Comparison of ENCODE assay signal across 20 cellular contexts in the genomic region with DNA sequence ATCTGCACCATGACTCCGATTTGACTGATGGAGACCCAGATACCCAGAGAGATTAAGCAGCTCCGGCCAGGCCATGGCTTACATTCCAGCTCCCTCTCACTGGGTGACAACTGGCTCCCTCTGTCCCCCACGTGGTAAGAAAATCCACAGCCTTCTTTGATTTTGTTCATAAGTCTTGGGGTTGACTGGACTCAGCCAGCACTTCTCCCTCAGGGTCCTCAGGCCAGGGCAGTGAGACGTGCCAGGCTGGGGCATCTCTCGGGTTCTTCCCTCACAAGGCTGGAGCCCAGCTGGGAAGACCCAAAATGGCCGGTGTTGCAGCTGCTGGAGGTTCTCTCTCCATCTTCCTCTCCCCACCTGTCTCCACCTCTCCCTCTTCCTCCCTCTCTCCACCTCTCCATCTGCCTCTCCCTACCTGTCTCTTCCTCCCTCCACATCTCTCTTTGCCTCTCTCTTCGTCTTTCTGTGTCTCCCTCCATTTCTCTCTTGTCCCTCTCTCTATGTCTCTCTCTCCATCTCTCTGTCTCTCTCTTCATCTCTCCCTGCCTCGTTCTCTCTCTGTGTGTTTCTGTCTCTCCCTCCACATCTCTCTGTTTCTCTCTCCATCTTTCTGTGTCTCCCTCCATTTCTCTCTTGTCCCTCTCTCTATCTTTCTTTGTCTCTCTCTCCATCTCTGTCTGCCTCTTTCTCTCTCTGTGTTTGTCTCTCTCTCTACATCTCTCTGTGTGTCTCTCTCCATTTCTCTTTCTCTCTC.
DNase-seq lines count a peak whose midpoint lies in the region; ATAC-seq and TF ChIP-seq lines count a peak whose summit lies in the region.
"Had no signal": no experiment of that assay in that cellular context is flagged by ENCODE, and none has a peak within 500 bp of the region (broad histone marks: within the 10 kb centered on the region; RNA-seq: fewer than 3 reads in every experiment).

No MANE protein-coding gene starts in this region.

- WGBS in right cardiac atrium = 63% methylated on average over 8 of the region's 8 CpGs
- 65 to 66% methylated on average over 8 of the region's 8 CpGs for WGBS in heart right ventricle, 2 donors

- H3K9me3 Mint-ChIP-seq in osteocyte (ENCODE audit: unreplicated experiment) = no peaks in the 10 kb centered on the region

- H3K27me3 ChIP-seq in right cardiac atrium (ENCODE audit: control insufficient read depth, insufficient read depth) (no peaks in the 10 kb centered on the region), heart right ventricle (peaks cover 0 to 39% (median 5%) of the 10 kb centered on the region in 7 donors), ascending aorta (no peaks in the 10 kb centered on the region)
- H3K27me3 ChIP-seq: SJSA1 had no signal

- H3K9me3 ChIP-seq in right cardiac atrium (ENCODE audit: control insufficient read depth, low read length) (no peaks in the 10 kb centered on the region), heart right ventricle (peaks cover 0 to 5% (median 0%) of the 10 kb centered on the region in 11 donors), ascending aorta (no peaks in the 10 kb centered on the region)
- H3K9me3 ChIP-seq: SJSA1 had no signal

- DNase-seq in right cardiac atrium (no peak), heart right ventricle (no peak), ascending aorta (ENCODE audit: low spot score in 2 of 2) (peak in 1 of 2 donors; percentile 56), osteocyte (ENCODE audit: extremely low spot score, unreplicated experiment) (no peak), occipital lobe (lab: John Stamatoyannopoulos, UW) (no peak), GM19240 (ENCODE audit: insufficient read length, low spot score) (no peak), NCI-H748 (lab: John Stamatoyannopoulos, UW; ENCODE audit: unreplicated experiment) (no peak)
- DNase-seq: 8988T; DMS53; GDM1; HFFc6; NCI-H1105; NCI-H146; NCI-H2029; NCI-H2227 treated with DMSO at 0.1 percent for 48 hours; NCI-H510A; NCI-H774; NK-92 treated with Interleukin-12 subunit alpha and Interleukin-12 subunit beta, amount 100 ng/mL, for 24 hours had no signal

- no peaks in the 10 kb centered on the region for H3K27me3 Mint-ChIP-seq in osteocyte (ENCODE audit: unreplicated experiment)

- intact Hi-C loops in right cardiac atrium (cut with DNase I) (no loop called here), heart right ventricle (cut with DNase I) (loop anchor here in 4 of 10 donors (5.0 to 10.0 kb wide), 3 partner anchors 59 to 106 kb away; a partner anchor contains a TSS), ascending aorta (cut with DNase I) (loop anchor here (5.0 kb wide), 2 partner anchors 244 to 379 kb away; no protein-coding TSS in a partner anchor)

- H3K4me1 Mint-ChIP-seq in osteocyte (ENCODE audit: unreplicated experiment) = peaks cover 27% of the 10 kb centered on the region

- H3K4me1 ChIP-seq in right cardiac atrium (ENCODE audit: control insufficient read depth, insufficient read depth, low read length) (no peaks in the 10 kb centered on the region), heart right ventricle (peaks cover 0 to 35% (median 9%) of the 10 kb centered on the region in 9 donors), ascending aorta (peaks cover 3 to 33% of the 10 kb centered on the region in 2 donors)

- TF ChIP-seq CTCF in heart right ventricle (IDR thresholded peaks at IDR 0.05) (no peak), ascending aorta (IDR thresholded peaks at IDR 0.05) (no peak), osteocyte (IDR thresholded peaks at IDR 0.05) (no peak)

- no peak overlapping the region for H3K4me3 ChIP-seq in right cardiac atrium (ENCODE audit: low read length)
- no peak overlapping the region for H3K4me3 ChIP-seq in heart right ventricle
- H3K4me3 ChIP-seq in ascending aorta = no peak overlapping the region
- H3K4me3 ChIP-seq: SJSA1 had no signal

- H3K27ac ChIP-seq in right cardiac atrium (ENCODE audit: low read length) (peak overlapping the region; percentile 19), heart right ventricle (peak overlapping the region in 1 of 10 donors; percentile 15), ascending aorta (peak overlapping the region; percentile 93 to 94)
- H3K27ac ChIP-seq: SJSA1 had no signal

- ATAC-seq in right cardiac atrium = no peak
- ATAC-seq in heart right ventricle = no peak
- ATAC-seq: Right ventricle myocardium inferior had no signal

- H3K4me3 Mint-ChIP-seq in osteocyte (ENCODE audit: unreplicated experiment) = no peak overlapping the region
- H3K4me3 Mint-ChIP-seq: HFFc6 had no signal

- H3K36me3 Mint-ChIP-seq in osteocyte (ENCODE audit: unreplicated experiment) = peaks cover 4% of the 10 kb centered on the region

- no peaks in the 10 kb centered on the region for H3K36me3 ChIP-seq in heart right ventricle
- H3K36me3 ChIP-seq in ascending aorta = no peaks in the 10 kb centered on the region
- H3K36me3 ChIP-seq: SJSA1 had no signal

- H3K27ac Mint-ChIP-seq in osteocyte (ENCODE audit: unreplicated experiment) = peak overlapping the region; percentile 42
